In the genomic region with DNA sequence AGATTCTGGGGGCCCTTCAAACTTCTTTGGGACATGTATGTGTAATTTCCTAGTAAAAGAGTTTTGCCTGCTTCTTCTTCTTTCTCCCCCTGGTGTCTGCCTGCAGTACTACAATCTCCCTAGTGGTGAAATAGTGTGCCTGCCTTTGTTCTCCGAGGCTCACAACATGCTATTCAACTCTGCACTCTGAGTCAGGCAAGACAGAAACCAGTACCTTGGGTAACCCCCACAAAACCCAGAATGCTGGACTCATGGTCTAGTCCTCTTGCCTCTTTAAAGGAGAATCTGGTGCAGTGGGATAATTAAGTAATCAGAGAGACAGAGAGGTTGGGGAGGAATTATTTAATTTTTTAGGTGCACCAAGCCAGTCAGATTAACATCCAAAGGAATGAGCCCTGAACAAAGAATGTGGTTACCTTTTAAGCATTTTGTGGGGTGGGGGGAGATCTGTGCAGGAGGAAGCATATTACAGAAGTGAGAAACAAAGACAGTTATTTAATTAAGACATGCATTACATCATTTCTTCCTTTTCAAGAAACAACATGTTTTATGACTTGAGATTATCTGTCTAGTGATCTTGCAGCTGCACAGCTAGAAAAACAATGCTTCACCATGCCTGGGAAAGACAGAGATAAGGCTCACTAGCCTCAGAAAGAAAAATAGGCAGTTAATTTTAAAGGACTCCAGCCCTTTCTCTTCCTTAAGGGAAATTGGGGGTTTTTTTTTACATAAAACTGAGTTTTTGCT, we compare ENCODE assay signal across 1 cellular context.
TF ChIP-seq lines count a peak whose summit lies in the region.

No MANE protein-coding gene starts in this region.

TF ChIP-seq in K562, 482 proteins besides CTCF, POLR2A, EP300 and RAD21 (continued from another document and continues in another):
- TF ChIP-seq ZNF12 (CRISPR knock-in tag; IDR thresholded peaks at IDR 0.05) (no peak), SMAD2 (IDR thresholded peaks at IDR 0.05; ENCODE audit: low read depth, low read length) (no peak), POU5F1 (IDR thresholded peaks at IDR 0.05; ENCODE audit: borderline replicate concordance, low read depth, low read length, partially characterized antibody) (no peak), EHMT2 (IDR thresholded peaks at IDR 0.05) (no peak), EZH2 (IDR thresholded peaks at IDR 0.05; ENCODE audit: borderline replicate concordance, low read depth, low read length) (no peak), DDX20 (tag; IDR thresholded peaks at IDR 0.05; ENCODE audit: low read depth) (0 out of 2 replicates have a peak, but pooled peaks have one; percentile 40), ZNF696 (CRISPR knock-in tag; conservative IDR thresholded peaks at IDR 0.05) (no peak), NONO (IDR thresholded peaks at IDR 0.05; ENCODE audit: low read depth in 2 of 2, low read length in 1 of 2) (no peak), ETV5 (CRISPR knock-in tag; IDR thresholded peaks at IDR 0.05; ENCODE audit: low read depth) (no peak), MAZ (CRISPR knock-in tag; conservative IDR thresholded peaks at IDR 0.05 in 1 of 2, IDR thresholded peaks at IDR 0.05 in 1 of 2) (0 out of 4 replicates have a peak, but pooled peaks of 1 of the 2 experiments have one; percentile 17), TBL1XR1 (IDR thresholded peaks at IDR 0.05; ENCODE audit: low read length in 2 of 2) (0 out of 4 replicates have a peak, but pooled peaks of 1 of the 2 experiments have one; percentile 23), ATF4 (CRISPR knock-in tag; IDR thresholded peaks at IDR 0.05) (no peak), KAT7 (CRISPR knock-in tag; IDR thresholded peaks at IDR 0.05; ENCODE audit: borderline replicate concordance) (no peak), ZBTB34 (CRISPR knock-in tag; IDR thresholded peaks at IDR 0.05) (no peak), CGGBP1 (CRISPR knock-in tag; IDR thresholded peaks at IDR 0.05) (no peak), TSC22D4 (tag; IDR thresholded peaks at IDR 0.05) (no peak), YY1 (IDR thresholded peaks at IDR 0.05; ENCODE audit: borderline replicate concordance in 1 of 3, control insufficient read depth in 1 of 3, extremely low read depth in 1 of 3, insufficient read depth in 3 of 3, insufficient read length in 1 of 3, insufficient replicate concordance in 2 of 3, low read depth in 1 of 3, low read length in 2 of 3) (no peak), BCL6 (CRISPR knock-in tag; IDR thresholded peaks at IDR 0.05) (no peak), STAT5A (IDR thresholded peaks at IDR 0.05; ENCODE audit: borderline replicate concordance, low read length) (0 out of 2 replicates have a peak, but pooled peaks have one; percentile 45), NFIC (IDR thresholded peaks at IDR 0.05) (0 out of 2 replicates have a peak, but pooled peaks have one; percentile 16), POLR3A (IDR thresholded peaks at IDR 0.05; ENCODE audit: borderline replicate concordance, extremely low read depth, insufficient read depth, insufficient read length) (no peak), SOX6 (IDR thresholded peaks at IDR 0.05) (peak; percentile 95), ZNF408 (CRISPR knock-in tag; IDR thresholded peaks at IDR 0.05; ENCODE audit: low read depth) (no peak), ZEB2 (IDR thresholded peaks at IDR 0.05) (no peak), CBX2 (IDR thresholded peaks at IDR 0.05; ENCODE audit: insufficient read depth, low read length, poor library complexity, severe bottlenecking) (no peak), ZNF23 (CRISPR knock-in tag; IDR thresholded peaks at IDR 0.05) (no peak), PHB2 (IDR thresholded peaks at IDR 0.05; ENCODE audit: low read depth) (no peak), PML (IDR thresholded peaks at IDR 0.05; ENCODE audit: low read length) (0 out of 2 replicates have a peak, but pooled peaks have one; percentile 35), ILK (tag; IDR thresholded peaks at IDR 0.05; ENCODE audit: borderline replicate concordance, low read depth) (no peak), ARNT (IDR thresholded peaks at IDR 0.05) (no peak), ZNF695 (CRISPR knock-in tag; IDR thresholded peaks at IDR 0.05) (no peak), RBM22 (IDR thresholded peaks at IDR 0.05; ENCODE audit: low read depth, low read length, poor library complexity, severe bottlenecking) (no peak), SIRT6 (IDR thresholded peaks at IDR 0.05; ENCODE audit: low read depth, low read length) (no peak), POLR2AphosphoS5 (IDR thresholded peaks at IDR 0.05; ENCODE audit: control insufficient read depth, insufficient read depth, low read depth, low read length) (peak; percentile 60; the same call in 1 of the 2 replicates), ZNF41 (CRISPR knock-in tag; conservative IDR thresholded peaks at IDR 0.05) (no peak)
- TF ChIP-seq, protein P1, sequence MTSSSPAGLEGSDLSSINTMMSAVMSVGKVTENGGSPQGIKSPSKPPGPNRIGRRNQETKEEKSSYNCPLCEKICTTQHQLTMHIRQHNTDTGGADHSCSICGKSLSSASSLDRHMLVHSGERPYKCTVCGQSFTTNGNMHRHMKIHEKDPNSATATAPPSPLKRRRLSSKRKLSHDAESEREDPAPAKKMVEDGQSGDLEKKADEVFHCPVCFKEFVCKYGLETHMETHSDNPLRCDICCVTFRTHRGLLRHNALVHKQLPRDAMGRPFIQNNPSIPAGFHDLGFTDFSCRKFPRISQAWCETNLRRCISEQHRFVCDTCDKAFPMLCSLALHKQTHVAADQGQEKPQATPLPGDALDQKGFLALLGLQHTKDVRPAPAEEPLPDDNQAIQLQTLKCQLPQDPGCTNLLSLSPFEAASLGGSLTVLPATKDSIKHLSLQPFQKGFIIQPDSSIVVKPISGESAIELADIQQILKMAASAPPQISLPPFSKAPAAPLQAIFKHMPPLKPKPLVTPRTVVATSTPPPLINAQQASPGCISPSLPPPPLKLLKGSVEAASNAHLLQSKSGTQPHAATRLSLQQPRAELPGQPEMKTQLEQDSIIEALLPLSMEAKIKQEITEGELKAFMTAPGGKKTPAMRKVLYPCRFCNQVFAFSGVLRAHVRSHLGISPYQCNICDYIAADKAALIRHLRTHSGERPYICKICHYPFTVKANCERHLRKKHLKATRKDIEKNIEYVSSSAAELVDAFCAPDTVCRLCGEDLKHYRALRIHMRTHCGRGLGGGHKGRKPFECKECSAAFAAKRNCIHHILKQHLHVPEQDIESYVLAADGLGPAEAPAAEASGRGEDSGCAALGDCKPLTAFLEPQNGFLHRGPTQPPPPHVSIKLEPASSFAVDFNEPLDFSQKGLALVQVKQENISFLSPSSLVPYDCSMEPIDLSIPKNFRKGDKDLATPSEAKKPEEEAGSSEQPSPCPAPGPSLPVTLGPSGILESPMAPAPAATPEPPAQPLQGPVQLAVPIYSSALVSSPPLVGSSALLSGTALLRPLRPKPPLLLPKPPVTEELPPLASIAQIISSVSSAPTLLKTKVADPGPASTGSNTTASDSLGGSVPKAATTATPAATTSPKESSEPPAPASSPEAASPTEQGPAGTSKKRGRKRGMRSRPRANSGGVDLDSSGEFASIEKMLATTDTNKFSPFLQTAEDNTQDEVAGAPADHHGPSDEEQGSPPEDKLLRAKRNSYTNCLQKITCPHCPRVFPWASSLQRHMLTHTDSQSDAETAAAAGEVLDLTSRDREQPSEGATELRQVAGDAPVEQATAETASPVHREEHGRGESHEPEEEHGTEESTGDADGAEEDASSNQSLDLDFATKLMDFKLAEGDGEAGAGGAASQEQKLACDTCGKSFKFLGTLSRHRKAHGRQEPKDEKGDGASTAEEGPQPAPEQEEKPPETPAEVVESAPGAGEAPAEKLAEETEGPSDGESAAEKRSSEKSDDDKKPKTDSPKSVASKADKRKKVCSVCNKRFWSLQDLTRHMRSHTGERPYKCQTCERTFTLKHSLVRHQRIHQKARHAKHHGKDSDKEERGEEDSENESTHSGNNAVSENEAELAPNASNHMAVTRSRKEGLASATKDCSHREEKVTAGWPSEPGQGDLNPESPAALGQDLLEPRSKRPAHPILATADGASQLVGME (CRISPR knock-in tag; IDR thresholded peaks at IDR 0.05), result no peak
- TF ChIP-seq, protein P2, sequence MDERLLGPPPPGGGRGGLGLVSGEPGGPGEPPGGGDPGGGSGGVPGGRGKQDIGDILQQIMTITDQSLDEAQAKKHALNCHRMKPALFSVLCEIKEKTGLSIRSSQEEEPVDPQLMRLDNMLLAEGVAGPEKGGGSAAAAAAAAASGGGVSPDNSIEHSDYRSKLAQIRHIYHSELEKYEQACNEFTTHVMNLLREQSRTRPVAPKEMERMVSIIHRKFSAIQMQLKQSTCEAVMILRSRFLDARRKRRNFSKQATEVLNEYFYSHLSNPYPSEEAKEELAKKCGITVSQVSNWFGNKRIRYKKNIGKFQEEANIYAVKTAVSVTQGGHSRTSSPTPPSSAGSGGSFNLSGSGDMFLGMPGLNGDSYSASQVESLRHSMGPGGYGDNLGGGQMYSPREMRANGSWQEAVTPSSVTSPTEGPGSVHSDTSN (CRISPR knock-in tag; IDR thresholded peaks at IDR 0.05; ENCODE audit: low read depth), result no peak
- TF ChIP-seq, protein P2 (tag; conservative IDR thresholded peaks at IDR 0.05; ENCODE audit: low read depth), result peak; percentile 69
- TF ChIP-seq, protein P3, sequence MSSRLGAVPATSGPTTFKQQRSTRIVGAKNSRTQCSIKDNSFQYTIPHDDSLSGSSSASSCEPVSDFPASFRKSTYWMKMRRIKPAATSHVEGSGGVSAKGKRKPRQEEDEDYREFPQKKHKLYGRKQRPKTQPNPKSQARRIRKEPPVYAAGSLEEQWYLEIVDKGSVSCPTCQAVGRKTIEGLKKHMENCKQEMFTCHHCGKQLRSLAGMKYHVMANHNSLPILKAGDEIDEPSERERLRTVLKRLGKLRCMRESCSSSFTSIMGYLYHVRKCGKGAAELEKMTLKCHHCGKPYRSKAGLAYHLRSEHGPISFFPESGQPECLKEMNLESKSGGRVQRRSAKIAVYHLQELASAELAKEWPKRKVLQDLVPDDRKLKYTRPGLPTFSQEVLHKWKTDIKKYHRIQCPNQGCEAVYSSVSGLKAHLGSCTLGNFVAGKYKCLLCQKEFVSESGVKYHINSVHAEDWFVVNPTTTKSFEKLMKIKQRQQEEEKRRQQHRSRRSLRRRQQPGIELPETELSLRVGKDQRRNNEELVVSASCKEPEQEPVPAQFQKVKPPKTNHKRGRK (tag; IDR thresholded peaks at IDR 0.05), result no peak
- TF ChIP-seq, protein P4, sequence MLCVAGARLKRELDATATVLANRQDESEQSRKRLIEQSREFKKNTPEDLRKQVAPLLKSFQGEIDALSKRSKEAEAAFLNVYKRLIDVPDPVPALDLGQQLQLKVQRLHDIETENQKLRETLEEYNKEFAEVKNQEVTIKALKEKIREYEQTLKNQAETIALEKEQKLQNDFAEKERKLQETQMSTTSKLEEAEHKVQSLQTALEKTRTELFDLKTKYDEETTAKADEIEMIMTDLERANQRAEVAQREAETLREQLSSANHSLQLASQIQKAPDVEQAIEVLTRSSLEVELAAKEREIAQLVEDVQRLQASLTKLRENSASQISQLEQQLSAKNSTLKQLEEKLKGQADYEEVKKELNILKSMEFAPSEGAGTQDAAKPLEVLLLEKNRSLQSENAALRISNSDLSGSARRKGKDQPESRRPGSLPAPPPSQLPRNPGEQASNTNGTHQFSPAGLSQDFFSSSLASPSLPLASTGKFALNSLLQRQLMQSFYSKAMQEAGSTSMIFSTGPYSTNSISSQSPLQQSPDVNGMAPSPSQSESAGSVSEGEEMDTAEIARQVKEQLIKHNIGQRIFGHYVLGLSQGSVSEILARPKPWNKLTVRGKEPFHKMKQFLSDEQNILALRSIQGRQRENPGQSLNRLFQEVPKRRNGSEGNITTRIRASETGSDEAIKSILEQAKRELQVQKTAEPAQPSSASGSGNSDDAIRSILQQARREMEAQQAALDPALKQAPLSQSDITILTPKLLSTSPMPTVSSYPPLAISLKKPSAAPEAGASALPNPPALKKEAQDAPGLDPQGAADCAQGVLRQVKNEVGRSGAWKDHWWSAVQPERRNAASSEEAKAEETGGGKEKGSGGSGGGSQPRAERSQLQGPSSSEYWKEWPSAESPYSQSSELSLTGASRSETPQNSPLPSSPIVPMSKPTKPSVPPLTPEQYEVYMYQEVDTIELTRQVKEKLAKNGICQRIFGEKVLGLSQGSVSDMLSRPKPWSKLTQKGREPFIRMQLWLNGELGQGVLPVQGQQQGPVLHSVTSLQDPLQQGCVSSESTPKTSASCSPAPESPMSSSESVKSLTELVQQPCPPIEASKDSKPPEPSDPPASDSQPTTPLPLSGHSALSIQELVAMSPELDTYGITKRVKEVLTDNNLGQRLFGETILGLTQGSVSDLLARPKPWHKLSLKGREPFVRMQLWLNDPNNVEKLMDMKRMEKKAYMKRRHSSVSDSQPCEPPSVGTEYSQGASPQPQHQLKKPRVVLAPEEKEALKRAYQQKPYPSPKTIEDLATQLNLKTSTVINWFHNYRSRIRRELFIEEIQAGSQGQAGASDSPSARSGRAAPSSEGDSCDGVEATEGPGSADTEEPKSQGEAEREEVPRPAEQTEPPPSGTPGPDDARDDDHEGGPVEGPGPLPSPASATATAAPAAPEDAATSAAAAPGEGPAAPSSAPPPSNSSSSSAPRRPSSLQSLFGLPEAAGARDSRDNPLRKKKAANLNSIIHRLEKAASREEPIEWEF (CRISPR knock-in tag; IDR thresholded peaks at IDR 0.05), result no peak
